1 cellular context compared by ENCODE assay signal in the genomic region with DNA sequence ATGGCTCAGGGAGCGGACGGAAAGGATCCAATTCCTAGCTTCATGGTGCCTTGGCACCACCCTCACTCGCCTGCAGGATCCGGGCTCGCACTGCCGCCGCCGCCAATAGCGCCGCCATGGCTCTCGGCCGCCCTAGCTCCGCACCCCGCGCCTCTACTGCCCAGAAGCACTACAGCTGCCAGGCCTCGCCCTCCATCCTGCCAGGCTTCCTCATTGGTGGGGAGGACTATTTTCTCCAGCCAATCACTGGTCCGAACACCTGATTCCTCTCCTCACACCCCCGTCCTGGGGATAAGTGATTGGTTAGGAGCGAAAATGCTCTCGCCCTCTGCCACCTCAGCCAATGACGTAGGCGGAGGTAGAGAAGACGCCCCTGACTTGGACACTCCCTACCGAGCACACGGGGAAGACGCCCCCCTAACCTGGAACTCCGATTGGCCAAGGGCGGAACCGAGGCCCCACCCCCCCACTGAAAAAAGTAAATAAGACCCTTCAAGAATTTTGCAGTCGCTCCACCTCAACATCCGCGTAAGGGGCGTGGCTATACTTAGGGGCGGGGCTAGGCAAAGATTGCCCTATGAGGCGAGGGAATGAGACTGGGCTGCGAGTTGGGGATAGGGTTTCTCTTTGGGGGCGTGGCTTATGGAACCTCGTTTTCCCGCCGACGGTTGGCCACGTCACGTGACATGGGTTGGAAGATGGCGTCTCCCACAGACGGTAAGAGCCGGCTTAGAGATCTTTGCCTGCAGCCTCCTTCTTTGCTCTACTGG.
TF ChIP-seq lines count a peak whose summit lies in the region.

A gene (minus strand): TSS at position 177 of the 770 bp plus-strand sequence. CDS start 59 bp downstream, at position 118.
A gene with protein sequence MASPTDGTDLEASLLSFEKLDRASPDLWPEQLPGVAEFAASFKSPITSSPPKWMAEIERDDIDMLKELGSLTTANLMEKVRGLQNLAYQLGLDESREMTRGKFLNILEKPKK (plus strand): TSS at position 680 of the 770 bp plus-strand sequence. CDS start 19 bp downstream, at position 699.

TF ChIP-seq in HEK293, 187 proteins besides CTCF, POLR2A, EP300 and RAD21 (continued from another document):
- TF ChIP-seq ZNF394 (tag by site-specific recombination; IDR thresholded peaks at IDR 0.05; ENCODE audit: borderline replicate concordance) (no peak), ZNF768 (tag by site-specific recombination; IDR thresholded peaks at IDR 0.05) (no peak), ZBTB48 (tag by site-specific recombination; IDR thresholded peaks at IDR 0.05) (peak; percentile 59; the same call in 1 of the 2 replicates), ZNF48 (tag by site-specific recombination; IDR thresholded peaks at IDR 0.05) (no peak), ZNF202 (tag by site-specific recombination; IDR thresholded peaks at IDR 0.05; ENCODE audit: borderline replicate concordance) (no peak), ZSCAN30 (tag by site-specific recombination; IDR thresholded peaks at IDR 0.05) (peak; percentile 50; the same call in 1 of the 2 replicates), ZSCAN23 (tag by site-specific recombination; IDR thresholded peaks at IDR 0.05) (no peak), ZNF184 (tag by site-specific recombination; IDR thresholded peaks at IDR 0.05) (no peak), ZNF510 (tag by site-specific recombination; IDR thresholded peaks at IDR 0.05; ENCODE audit: insufficient replicate concordance) (no peak), FEZF1 (tag by site-specific recombination; IDR thresholded peaks at IDR 0.05) (no peak), ZNF530 (tag by site-specific recombination; IDR thresholded peaks at IDR 0.05; ENCODE audit: low read depth) (no peak), ZNF416 (tag by site-specific recombination; IDR thresholded peaks at IDR 0.05) (no peak), ZNF169 (tag by site-specific recombination; IDR thresholded peaks at IDR 0.05) (no peak), HOXD13 (CRISPR knock-in tag; IDR thresholded peaks at IDR 0.05; ENCODE audit: borderline replicate concordance) (no peak), ZNF670 (tag by site-specific recombination; IDR thresholded peaks at IDR 0.05; ENCODE audit: low read depth) (no peak), ZNF112 (tag by site-specific recombination; IDR thresholded peaks at IDR 0.05) (no peak), ZBTB8A (tag by site-specific recombination; IDR thresholded peaks at IDR 0.05) (no peak), KLF1 (tag by site-specific recombination; IDR thresholded peaks at IDR 0.05) (peak; percentile 47), ZNF146 (tag by site-specific recombination; IDR thresholded peaks at IDR 0.05) (no peak), KLF16 (tag by site-specific recombination; IDR thresholded peaks at IDR 0.05) (0 out of 2 replicates have a peak, but pooled peaks have one; percentile 58), ZNF19 (tag by site-specific recombination; IDR thresholded peaks at IDR 0.05; ENCODE audit: low read depth) (no peak), ZNF830 (tag by site-specific recombination; IDR thresholded peaks at IDR 0.05; ENCODE audit: low read depth) (no peak), ZNF544 (tag by site-specific recombination; IDR thresholded peaks at IDR 0.05) (no peak), ZNF132 (tag by site-specific recombination; IDR thresholded peaks at IDR 0.05; ENCODE audit: borderline replicate concordance) (no peak), ZEB2 (tag by site-specific recombination; IDR thresholded peaks at IDR 0.05) (no peak), ZNF140 (tag by site-specific recombination; IDR thresholded peaks at IDR 0.05) (no peak), ZNF747 (tag by site-specific recombination; IDR thresholded peaks at IDR 0.05) (no peak), ZNF341 (tag by site-specific recombination; IDR thresholded peaks at IDR 0.05; ENCODE audit: low read depth) (no peak), ZNF114 (tag by site-specific recombination; IDR thresholded peaks at IDR 0.05) (no peak), SALL2 (tag by site-specific recombination; IDR thresholded peaks at IDR 0.05; ENCODE audit: borderline replicate concordance) (no peak), ZNF23 (tag by site-specific recombination; IDR thresholded peaks at IDR 0.05; ENCODE audit: borderline replicate concordance) (no peak), ZNF677 (tag by site-specific recombination; IDR thresholded peaks at IDR 0.05) (no peak)
- TF ChIP-seq, protein P1, sequence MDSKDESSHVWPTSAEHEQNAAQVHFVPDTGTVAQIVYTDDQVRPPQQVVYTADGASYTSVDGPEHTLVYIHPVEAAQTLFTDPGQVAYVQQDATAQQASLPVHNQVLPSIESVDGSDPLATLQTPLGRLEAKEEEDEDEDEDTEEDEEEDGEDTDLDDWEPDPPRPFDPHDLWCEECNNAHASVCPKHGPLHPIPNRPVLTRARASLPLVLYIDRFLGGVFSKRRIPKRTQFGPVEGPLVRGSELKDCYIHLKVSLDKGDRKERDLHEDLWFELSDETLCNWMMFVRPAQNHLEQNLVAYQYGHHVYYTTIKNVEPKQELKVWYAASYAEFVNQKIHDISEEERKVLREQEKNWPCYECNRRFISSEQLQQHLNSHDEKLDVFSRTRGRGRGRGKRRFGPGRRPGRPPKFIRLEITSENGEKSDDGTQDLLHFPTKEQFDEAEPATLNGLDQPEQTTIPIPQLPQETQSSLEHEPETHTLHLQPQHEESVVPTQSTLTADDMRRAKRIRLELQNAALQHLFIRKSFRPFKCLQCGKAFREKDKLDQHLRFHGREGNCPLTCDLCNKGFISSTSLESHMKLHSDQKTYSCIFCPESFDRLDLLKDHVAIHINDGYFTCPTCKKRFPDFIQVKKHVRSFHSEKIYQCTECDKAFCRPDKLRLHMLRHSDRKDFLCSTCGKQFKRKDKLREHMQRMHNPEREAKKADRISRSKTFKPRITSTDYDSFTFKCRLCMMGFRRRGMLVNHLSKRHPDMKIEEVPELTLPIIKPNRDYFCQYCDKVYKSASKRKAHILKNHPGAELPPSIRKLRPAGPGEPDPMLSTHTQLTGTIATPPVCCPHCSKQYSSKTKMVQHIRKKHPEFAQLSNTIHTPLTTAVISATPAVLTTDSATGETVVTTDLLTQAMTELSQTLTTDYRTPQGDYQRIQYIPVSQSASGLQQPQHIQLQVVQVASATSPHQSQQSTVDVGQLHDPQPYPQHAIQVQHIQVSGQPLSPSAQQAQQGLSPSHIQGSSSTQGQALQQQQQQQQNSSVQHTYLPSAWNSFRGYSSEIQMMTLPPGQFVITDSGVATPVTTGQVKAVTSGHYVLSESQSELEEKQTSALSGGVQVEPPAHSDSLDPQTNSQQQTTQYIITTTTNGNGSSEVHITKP (tag by site-specific recombination; IDR thresholded peaks at IDR 0.05), result no peak
- TF ChIP-seq, protein P2, sequence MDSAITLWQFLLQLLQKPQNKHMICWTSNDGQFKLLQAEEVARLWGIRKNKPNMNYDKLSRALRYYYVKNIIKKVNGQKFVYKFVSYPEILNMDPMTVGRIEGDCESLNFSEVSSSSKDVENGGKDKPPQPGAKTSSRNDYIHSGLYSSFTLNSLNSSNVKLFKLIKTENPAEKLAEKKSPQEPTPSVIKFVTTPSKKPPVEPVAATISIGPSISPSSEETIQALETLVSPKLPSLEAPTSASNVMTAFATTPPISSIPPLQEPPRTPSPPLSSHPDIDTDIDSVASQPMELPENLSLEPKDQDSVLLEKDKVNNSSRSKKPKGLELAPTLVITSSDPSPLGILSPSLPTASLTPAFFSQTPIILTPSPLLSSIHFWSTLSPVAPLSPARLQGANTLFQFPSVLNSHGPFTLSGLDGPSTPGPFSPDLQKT (IDR thresholded peaks at IDR 0.05; ENCODE audit: borderline replicate concordance, low read depth, low read length), result no peak
- TF ChIP-seq, protein P3, sequence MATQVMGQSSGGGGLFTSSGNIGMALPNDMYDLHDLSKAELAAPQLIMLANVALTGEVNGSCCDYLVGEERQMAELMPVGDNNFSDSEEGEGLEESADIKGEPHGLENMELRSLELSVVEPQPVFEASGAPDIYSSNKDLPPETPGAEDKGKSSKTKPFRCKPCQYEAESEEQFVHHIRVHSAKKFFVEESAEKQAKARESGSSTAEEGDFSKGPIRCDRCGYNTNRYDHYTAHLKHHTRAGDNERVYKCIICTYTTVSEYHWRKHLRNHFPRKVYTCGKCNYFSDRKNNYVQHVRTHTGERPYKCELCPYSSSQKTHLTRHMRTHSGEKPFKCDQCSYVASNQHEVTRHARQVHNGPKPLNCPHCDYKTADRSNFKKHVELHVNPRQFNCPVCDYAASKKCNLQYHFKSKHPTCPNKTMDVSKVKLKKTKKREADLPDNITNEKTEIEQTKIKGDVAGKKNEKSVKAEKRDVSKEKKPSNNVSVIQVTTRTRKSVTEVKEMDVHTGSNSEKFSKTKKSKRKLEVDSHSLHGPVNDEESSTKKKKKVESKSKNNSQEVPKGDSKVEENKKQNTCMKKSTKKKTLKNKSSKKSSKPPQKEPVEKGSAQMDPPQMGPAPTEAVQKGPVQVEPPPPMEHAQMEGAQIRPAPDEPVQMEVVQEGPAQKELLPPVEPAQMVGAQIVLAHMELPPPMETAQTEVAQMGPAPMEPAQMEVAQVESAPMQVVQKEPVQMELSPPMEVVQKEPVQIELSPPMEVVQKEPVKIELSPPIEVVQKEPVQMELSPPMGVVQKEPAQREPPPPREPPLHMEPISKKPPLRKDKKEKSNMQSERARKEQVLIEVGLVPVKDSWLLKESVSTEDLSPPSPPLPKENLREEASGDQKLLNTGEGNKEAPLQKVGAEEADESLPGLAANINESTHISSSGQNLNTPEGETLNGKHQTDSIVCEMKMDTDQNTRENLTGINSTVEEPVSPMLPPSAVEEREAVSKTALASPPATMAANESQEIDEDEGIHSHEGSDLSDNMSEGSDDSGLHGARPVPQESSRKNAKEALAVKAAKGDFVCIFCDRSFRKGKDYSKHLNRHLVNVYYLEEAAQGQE (tag by site-specific recombination; IDR thresholded peaks at IDR 0.05), result no peak
- TF ChIP-seq, protein P4, sequence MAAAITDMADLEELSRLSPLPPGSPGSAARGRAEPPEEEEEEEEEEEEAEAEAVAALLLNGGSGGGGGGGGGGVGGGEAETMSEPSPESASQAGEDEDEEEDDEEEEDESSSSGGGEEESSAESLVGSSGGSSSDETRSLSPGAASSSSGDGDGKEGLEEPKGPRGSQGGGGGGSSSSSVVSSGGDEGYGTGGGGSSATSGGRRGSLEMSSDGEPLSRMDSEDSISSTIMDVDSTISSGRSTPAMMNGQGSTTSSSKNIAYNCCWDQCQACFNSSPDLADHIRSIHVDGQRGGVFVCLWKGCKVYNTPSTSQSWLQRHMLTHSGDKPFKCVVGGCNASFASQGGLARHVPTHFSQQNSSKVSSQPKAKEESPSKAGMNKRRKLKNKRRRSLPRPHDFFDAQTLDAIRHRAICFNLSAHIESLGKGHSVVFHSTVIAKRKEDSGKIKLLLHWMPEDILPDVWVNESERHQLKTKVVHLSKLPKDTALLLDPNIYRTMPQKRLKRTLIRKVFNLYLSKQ (tag by site-specific recombination; IDR thresholded peaks at IDR 0.05; ENCODE audit: borderline replicate concordance), result no peak
- TF ChIP-seq, protein P5, sequence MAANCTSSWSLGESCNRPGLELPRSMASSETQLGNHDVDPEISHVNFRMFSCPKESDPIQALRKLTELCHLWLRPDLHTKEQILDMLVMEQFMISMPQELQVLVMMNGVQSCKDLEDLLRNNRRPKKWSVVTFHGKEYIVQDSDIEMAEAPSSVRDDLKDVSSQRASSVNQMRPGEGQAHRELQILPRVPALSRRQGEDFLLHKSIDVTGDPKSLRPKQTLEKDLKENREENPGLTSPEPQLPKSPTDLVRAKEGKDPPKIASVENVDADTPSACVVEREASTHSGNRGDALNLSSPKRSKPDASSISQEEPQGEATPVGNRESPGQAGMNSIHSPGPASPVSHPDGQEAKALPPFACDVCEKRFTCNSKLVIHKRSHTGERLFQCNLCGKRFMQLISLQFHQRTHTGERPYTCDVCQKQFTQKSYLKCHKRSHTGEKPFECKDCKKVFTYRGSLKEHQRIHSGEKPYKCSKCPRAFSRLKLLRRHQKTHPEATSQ (tag by site-specific recombination; IDR thresholded peaks at IDR 0.05), result no peak
- TF ChIP-seq, protein P6, sequence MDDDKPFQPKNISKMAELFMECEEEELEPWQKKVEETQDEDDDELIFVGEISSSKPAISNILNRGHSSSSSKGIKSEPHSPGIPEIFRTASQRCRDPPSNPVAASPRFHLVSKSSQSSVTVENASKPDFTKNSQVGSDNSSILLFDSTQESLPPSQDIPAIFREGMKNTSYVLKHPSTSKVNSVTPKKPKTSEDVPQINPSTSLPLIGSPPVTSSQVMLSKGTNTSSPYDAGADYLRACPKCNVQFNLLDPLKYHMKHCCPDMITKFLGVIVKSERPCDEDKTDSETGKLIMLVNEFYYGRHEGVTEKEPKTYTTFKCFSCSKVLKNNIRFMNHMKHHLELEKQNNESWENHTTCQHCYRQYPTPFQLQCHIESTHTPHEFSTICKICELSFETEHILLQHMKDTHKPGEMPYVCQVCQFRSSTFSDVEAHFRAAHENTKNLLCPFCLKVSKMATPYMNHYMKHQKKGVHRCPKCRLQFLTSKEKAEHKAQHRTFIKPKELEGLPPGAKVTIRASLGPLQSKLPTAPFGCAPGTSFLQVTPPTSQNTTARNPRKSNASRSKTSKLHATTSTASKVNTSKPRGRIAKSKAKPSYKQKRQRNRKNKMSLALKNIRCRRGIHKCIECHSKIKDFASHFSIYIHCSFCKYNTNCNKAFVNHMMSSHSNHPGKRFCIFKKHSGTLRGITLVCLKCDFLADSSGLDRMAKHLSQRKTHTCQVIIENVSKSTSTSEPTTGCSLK (tag by site-specific recombination; IDR thresholded peaks at IDR 0.05), result no peak
